ENCODE assay signal across 17 cellular contexts in the genomic region with DNA sequence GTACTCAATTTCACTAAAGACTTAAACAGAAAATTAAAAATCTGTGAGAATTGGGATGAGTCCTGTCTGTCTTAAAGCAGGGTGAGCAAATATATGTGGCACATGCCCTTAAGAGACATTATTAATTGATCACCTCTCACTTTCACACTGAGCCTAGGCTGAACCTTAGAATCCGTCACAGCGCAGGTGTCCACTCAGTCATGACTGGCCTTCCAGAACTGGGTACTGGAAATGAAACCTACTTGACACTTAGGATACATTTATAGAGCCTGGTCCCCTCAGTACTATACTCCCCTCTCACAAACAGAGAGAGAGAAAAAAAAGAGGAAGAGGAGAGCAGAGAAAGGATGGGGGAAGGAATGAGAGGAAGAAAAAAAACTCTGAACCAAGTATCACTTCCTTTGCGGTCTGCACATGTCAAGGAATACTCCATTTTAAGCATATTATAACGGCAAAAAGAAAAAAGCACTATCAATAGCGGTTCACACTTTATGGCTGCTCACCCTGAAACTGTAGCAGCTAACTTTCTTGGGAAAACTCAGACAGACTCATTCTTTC.
A peak's percentile ranks its signal among the peaks of the same experiment; 100 is the strongest.
DNase-seq lines count a peak whose midpoint lies in the region; ATAC-seq, FAIRE-seq and TF ChIP-seq lines count a peak whose summit lies in the region.
"Had no signal": no experiment of that assay in that cellular context is flagged by ENCODE, and none has a peak within 500 bp of the region (broad histone marks: within the 10 kb centered on the region; RNA-seq: fewer than 3 reads in every experiment).

No MANE protein-coding gene starts in this region.

- H3K27ac Mint-ChIP-seq in activated CD8-positive, alpha-beta T cell treated with anti-CD3 and anti-CD28 coated beads for 36 hours = no peak overlapping the region
- H3K27ac Mint-ChIP-seq: brain, nephron progenitor cell had no signal

- H3F3A ChIP-seq in MM.1S (ENCODE audit: insufficient read depth, low read length) = no peaks in the 10 kb centered on the region

- H3K4me1 Mint-ChIP-seq in activated CD8-positive, alpha-beta T cell treated with anti-CD3 and anti-CD28 coated beads for 36 hours (ENCODE audit: low read depth) = peaks cover 41% of the 10 kb centered on the region

- H3K79me2 ChIP-seq in MM.1S (ENCODE audit: low read length) = no peaks in the 10 kb centered on the region

- intact Hi-C loops in activated CD8-positive, alpha-beta T cell treated with anti-CD3 and anti-CD28 coated beads for 36 hours (cut with micrococcal nuclease) = no loop called here

- peaks cover 9% of the 10 kb centered on the region for H3K36me3 Mint-ChIP-seq in activated CD8-positive, alpha-beta T cell treated with anti-CD3 and anti-CD28 coated beads for 36 hours (ENCODE audit: low read depth)
- H3K36me3 Mint-ChIP-seq: brain had no signal

- H3K4me3 Mint-ChIP-seq in activated CD8-positive, alpha-beta T cell treated with anti-CD3 and anti-CD28 coated beads for 36 hours = no peak overlapping the region
- H3K4me3 Mint-ChIP-seq: brain, nephron progenitor cell had no signal

- DNase-seq in GM12891 (ENCODE audit: insufficient read length, low spot score) (no peak), NAMALWA (ENCODE audit: low spot score) (peak; percentile 1), 8988T (no peak), MM.1S (no peak), COR-L47 (lab: John Stamatoyannopoulos, UW) (no peak)
- DNase-seq in activated CD8-positive, alpha-beta T cell treated with anti-CD3 and anti-CD28 coated beads for 36 hours = no peak
- DNase-seq: activated CD4-positive, alpha-beta T cell treated with anti-CD3 and anti-CD28 coated beads for 48 hours; effector CD8-positive, alpha-beta T cell; NCI-H2081; NCI-H82; nephron progenitor cell; stimulated activated CD4-positive, alpha-beta T cell treated with anti-CD3 and anti-CD28 coated beads, Interleukin-1b, Interleukin-23, amount 100 ng/mL, for 48 hours had no signal

- H3K4me3 ChIP-seq in BLaER1 = peak overlapping the region; percentile 50; the same call in 1 of the 2 replicates
- H3K4me3 ChIP-seq in MM.1S (ENCODE audit: low read length) = no peak overlapping the region

- no peaks in the 10 kb centered on the region for H3K27me3 Mint-ChIP-seq in activated CD8-positive, alpha-beta T cell treated with anti-CD3 and anti-CD28 coated beads for 36 hours
- H3K27me3 Mint-ChIP-seq: brain had no signal

- no peaks in the 10 kb centered on the region for H3K27me3 ChIP-seq in BLaER1
- no peaks in the 10 kb centered on the region for H3K27me3 ChIP-seq in MM.1S (replicated peaks; ENCODE audit: insufficient read depth, low read length)

- no peaks in the 10 kb centered on the region for H3K9me2 ChIP-seq in MM.1S (replicated peaks; ENCODE audit: insufficient read depth, low read length)

- ATAC-seq in activated CD8-positive, alpha-beta T cell treated with anti-CD3 and anti-CD28 coated beads for 36 hours = peak; percentile 31
- ATAC-seq in HG02938 (IDR thresholded peaks at IDR 0.05; ENCODE audit: unreplicated experiment) = no peak

- no peak overlapping the region for H2AFZ ChIP-seq in MM.1S (ENCODE audit: low read length)

- H3K9ac ChIP-seq in BLaER1 = peak overlapping the region; percentile 63
- H3K9ac ChIP-seq in MM.1S (ENCODE audit: low read length) = no peak overlapping the region
- H3K9ac ChIP-seq: KMS-11 had no signal

- H3K36me3 ChIP-seq in BLaER1 = peaks cover 11% of the 10 kb centered on the region; the same call in 1 of the 2 replicates
- no peaks in the 10 kb centered on the region for H3K36me3 ChIP-seq in MM.1S (replicated peaks; ENCODE audit: insufficient read depth, low read length)

- POLR2A ChIA-PET in activated CD8-positive, alpha-beta T cell treated with anti-CD3 and anti-CD28 coated beads for 36 hours (lab: Charles Lee) = no interaction called here

- no peak for TF ChIP-seq POLR2A in GM12891 (IDR thresholded peaks at IDR 0.05; ENCODE audit: low read depth, low read length)

- H4K20me1 ChIP-seq in BLaER1 (no peaks in the 10 kb centered on the region), MM.1S (ENCODE audit: insufficient read depth, low read length) (no peaks in the 10 kb centered on the region)

- peak overlapping the region; percentile 84 for H3K27ac ChIP-seq in BLaER1
- no peak overlapping the region for H3K27ac ChIP-seq in MM.1S (ENCODE audit: low read length)
- H3K27ac ChIP-seq: KMS-11 had no signal

- H3K4me2 ChIP-seq in BLaER1 = peak overlapping the region; percentile 90
- no peak overlapping the region for H3K4me2 ChIP-seq in MM.1S (ENCODE audit: low read depth, low read length)
- H3K4me2 ChIP-seq: KMS-11 had no signal

- CTCF ChIA-PET in activated CD8-positive, alpha-beta T cell treated with anti-CD3 and anti-CD28 coated beads for 36 hours (lab: Charles Lee) = no interaction called here

- FAIRE-seq in GM12891 (lab: Jason Lieb, UNC) = peak; percentile 68
- FAIRE-seq: GM18507 had no signal

- TF ChIP-seq CTCF in activated CD8-positive, alpha-beta T cell treated with anti-CD3 and anti-CD28 coated beads for 36 hours (IDR thresholded peaks at IDR 0.05) = no peak
- TF ChIP-seq CTCF in MM.1S (IDR thresholded peaks at IDR 0.05; ENCODE audit: low read length) = no peak

- H3K9me3 ChIP-seq in BLaER1 (peaks cover 23% of the 10 kb centered on the region), MM.1S (replicated peaks; ENCODE audit: insufficient read depth, low read length) (no peaks in the 10 kb centered on the region)

- peaks cover 4% of the 10 kb centered on the region for H3K9me3 Mint-ChIP-seq in activated CD8-positive, alpha-beta T cell treated with anti-CD3 and anti-CD28 coated beads for 36 hours
- H3K9me3 Mint-ChIP-seq: brain, nephron progenitor cell had no signal

- peaks cover 63% of the 10 kb centered on the region for H3K4me1 ChIP-seq in BLaER1
- H3K4me1 ChIP-seq in MM.1S (ENCODE audit: low read length) = no peaks in the 10 kb centered on the region

TF ChIP-seq in GM12891, 5 proteins besides CTCF, POLR2A, EP300 and RAD21:
- no peak for TF ChIP-seq TAF1 (IDR thresholded peaks at IDR 0.05; ENCODE audit: low read depth, low read length)
- TF ChIP-seq SPI1 (IDR thresholded peaks at IDR 0.05; ENCODE audit: low read depth, low read length) = peak; percentile 84
- no peak for TF ChIP-seq POU2F2 (IDR thresholded peaks at IDR 0.05; ENCODE audit: low read depth, low read length)
- TF ChIP-seq POLR2AphosphoS5 (IDR thresholded peaks at IDR 0.05; ENCODE audit: low read depth, low read length) = no peak
- TF ChIP-seq PAX5 (IDR thresholded peaks at IDR 0.05; ENCODE audit: insufficient read depth, low read length, severe bottlenecking) = no peak
